Comparison of ENCODE assay signal across 8 cellular contexts in the genomic region with DNA sequence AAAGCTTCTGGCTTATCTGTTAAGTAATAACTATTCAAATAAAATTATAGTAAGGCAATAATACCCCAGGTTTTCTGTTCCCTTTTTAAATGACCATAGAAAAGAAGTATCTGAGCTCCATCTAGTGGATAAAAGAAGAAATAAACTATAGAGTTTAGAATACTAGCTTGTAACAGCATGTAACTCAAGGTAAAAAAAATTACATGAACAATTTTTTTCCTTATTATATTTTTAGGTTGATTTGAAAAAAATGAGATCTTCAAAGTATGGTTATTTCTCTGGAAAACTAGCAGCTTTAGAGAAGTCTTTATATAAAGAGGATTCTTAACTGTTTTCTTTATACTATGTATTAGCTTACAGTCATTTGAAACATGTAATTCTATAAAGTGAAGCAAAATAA. TPM values are rescaled to one million over a fixed set of nuclear protein-coding genes. Genes with fewer than 3 reads are reported as not detected.
DNase-seq lines count a peak whose midpoint lies in the region; ATAC-seq, FAIRE-seq and TF ChIP-seq lines count a peak whose summit lies in the region.

No MANE protein-coding gene starts in this region.

- H3K4me1 Mint-ChIP-seq in Calu3 (ENCODE audit: low read depth, unreplicated experiment), result no peaks in the 10 kb centered on the region

- ATAC-seq in GM18520 (IDR thresholded peaks at IDR 0.05; ENCODE audit: unreplicated experiment), result peak; percentile 64
- ATAC-seq in HG03066 (IDR thresholded peaks at IDR 0.05; ENCODE audit: low read depth, unreplicated experiment), result peak; percentile 72

- no peak overlapping the region for H3K27ac Mint-ChIP-seq in Calu3 (ENCODE audit: unreplicated experiment)

- peaks cover 25% of the 10 kb centered on the region for H3K36me3 Mint-ChIP-seq in Calu3 (ENCODE audit: insufficient read depth, unreplicated experiment)

- intact Hi-C loops in Calu3 (cut with micrococcal nuclease; ENCODE audit: unreplicated experiment), result loop anchor here (2.0 to 5.0 kb wide), 3 partner anchors 195 to 793 kb away; no protein-coding TSS in a partner anchor

- no peaks in the 10 kb centered on the region for H3K9me3 ChIP-seq in adipocyte (ENCODE audit: control insufficient read depth, low read length)

- CTCF ChIA-PET in Calu3 (lab: Charles Lee), result interaction anchor here (0.6 to 1.2 kb wide), 6 partner anchors 15 to 217 kb away, joined by 3 to 10 read pairs (median 3); no protein-coding TSS in a partner anchor

- DNase-seq in ACHN, result peak; percentile 74
- peak; percentile 57 for DNase-seq in NCI-H2081 treated with DMSO at 0.1 percent for 48 hours (lab: John Stamatoyannopoulos, UW)
- DNase-seq in adipocyte (ENCODE audit: low read depth), result peak; percentile 83
- peak; percentile 68 for DNase-seq in inferior parietal cortex (ENCODE audit: extremely low spot score)
- DNase-seq in urothelium cell line (ENCODE audit: low spot score), result peak; percentile 25
- DNase-seq in Calu3, result no peak

- no peak overlapping the region for H3K9ac ChIP-seq in adipocyte (ENCODE audit: low read length)

- H3K27me3 Mint-ChIP-seq in Calu3 (ENCODE audit: unreplicated experiment), result no peaks in the 10 kb centered on the region

- in situ Hi-C loops in ACHN (cut with HindIII; ENCODE audit: low pct_ligation_motif_present, low pct_unique_long_range_greater_than_20kb, low sequenced_read_pairs), result no loop called here

- BruUV-seq in Calu3 (replicated peaks; lab: Mats Ljungman, UMichigan), result no TSS peak

- no peak overlapping the region for H3K4me3 ChIP-seq in adipocyte (ENCODE audit: low read length)

- H3K9me3 Mint-ChIP-seq in Calu3 (ENCODE audit: low read depth, unreplicated experiment), result no peaks in the 10 kb centered on the region

- no peaks in the 10 kb centered on the region for H3K27me3 ChIP-seq in adipocyte (replicated peaks; ENCODE audit: control insufficient read depth, insufficient read depth, low read length)

- H3K36me3 ChIP-seq in adipocyte (ENCODE audit: control insufficient read depth, insufficient read depth, low read length, severe bottlenecking), result peaks cover 86% of the 10 kb centered on the region

- no peak for TF ChIP-seq CTCF in Calu3 (IDR thresholded peaks at IDR 0.05; ENCODE audit: unreplicated experiment)

- no peak overlapping the region for H3K4me3 Mint-ChIP-seq in Calu3 (ENCODE audit: low read depth, unreplicated experiment)

- peaks cover 6% of the 10 kb centered on the region for H3K4me1 ChIP-seq in adipocyte (ENCODE audit: control insufficient read depth, insufficient read depth, low read length)

- FAIRE-seq in urothelium cell line (lab: Jason Lieb, UNC), result no peak

RNA-seq across cellular contexts. Expression of a gene that starts 58.1 kb away (rescaled TPM):
- total RNA-seq in Calu3 (2022), result 143 and 157 TPM in 2 replicates
